1 cellular context compared by ENCODE assay signal in the genomic region with DNA sequence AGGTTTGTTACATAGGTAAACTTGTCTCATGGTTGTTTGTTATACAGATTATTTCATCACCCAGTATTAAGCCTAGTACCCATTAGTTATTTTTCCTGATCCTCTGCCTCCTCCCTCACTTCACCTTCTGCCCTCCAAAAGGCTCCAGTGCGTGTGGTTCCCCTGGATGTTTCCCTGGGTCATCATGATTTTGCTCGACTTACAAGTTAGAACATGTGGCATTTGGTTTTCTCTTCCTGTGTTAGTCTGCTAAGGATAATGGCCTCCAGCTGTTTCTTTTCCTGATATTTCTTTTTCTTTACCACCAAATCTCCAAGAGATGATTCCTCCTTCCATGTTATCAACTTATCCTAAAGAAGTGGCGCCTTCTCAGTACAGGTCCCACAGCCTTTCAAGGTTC.
TF ChIP-seq lines count a peak whose summit lies in the region.

No MANE protein-coding gene starts in this region.

TF ChIP-seq in SK-N-SH treated with all-trans-retinoic acid at 6 μM for 48 hours, 23 proteins besides CTCF, POLR2A, EP300 and RAD21 (continued from another document):
- TF ChIP-seq, protein P1, sequence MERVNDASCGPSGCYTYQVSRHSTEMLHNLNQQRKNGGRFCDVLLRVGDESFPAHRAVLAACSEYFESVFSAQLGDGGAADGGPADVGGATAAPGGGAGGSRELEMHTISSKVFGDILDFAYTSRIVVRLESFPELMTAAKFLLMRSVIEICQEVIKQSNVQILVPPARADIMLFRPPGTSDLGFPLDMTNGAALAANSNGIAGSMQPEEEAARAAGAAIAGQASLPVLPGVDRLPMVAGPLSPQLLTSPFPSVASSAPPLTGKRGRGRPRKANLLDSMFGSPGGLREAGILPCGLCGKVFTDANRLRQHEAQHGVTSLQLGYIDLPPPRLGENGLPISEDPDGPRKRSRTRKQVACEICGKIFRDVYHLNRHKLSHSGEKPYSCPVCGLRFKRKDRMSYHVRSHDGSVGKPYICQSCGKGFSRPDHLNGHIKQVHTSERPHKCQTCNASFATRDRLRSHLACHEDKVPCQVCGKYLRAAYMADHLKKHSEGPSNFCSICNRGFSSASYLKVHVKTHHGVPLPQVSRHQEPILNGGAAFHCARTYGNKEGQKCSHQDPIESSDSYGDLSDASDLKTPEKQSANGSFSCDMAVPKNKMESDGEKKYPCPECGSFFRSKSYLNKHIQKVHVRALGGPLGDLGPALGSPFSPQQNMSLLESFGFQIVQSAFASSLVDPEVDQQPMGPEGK (CRISPR knock-in tag; IDR thresholded peaks at IDR 0.05; ENCODE audit: borderline replicate concordance), result no peak
- TF ChIP-seq OSR1 (CRISPR knock-in tag; IDR thresholded peaks at IDR 0.05) (no peak), RARB (CRISPR knock-in tag; IDR thresholded peaks at IDR 0.05) (no peak), ZC3H10 (CRISPR knock-in tag; IDR thresholded peaks at IDR 0.05) (no peak), SNAI2 (CRISPR knock-in tag; IDR thresholded peaks at IDR 0.05) (no peak), PPARA (CRISPR knock-in tag; IDR thresholded peaks at IDR 0.05; ENCODE audit: borderline replicate concordance) (no peak)
- TF ChIP-seq, protein P2, sequence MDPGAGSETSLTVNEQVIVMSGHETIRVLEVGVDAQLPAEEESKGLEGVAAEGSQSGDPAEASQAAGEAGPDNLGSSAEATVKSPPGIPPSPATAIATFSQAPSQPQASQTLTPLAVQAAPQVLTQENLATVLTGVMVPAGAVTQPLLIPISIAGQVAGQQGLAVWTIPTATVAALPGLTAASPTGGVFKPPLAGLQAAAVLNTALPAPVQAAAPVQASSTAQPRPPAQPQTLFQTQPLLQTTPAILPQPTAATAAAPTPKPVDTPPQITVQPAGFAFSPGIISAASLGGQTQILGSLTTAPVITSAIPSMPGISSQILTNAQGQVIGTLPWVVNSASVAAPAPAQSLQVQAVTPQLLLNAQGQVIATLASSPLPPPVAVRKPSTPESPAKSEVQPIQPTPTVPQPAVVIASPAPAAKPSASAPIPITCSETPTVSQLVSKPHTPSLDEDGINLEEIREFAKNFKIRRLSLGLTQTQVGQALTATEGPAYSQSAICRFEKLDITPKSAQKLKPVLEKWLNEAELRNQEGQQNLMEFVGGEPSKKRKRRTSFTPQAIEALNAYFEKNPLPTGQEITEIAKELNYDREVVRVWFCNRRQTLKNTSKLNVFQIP (CRISPR knock-in tag; IDR thresholded peaks at IDR 0.05; ENCODE audit: borderline replicate concordance, low read depth), result no peak
- TF ChIP-seq, protein P3, sequence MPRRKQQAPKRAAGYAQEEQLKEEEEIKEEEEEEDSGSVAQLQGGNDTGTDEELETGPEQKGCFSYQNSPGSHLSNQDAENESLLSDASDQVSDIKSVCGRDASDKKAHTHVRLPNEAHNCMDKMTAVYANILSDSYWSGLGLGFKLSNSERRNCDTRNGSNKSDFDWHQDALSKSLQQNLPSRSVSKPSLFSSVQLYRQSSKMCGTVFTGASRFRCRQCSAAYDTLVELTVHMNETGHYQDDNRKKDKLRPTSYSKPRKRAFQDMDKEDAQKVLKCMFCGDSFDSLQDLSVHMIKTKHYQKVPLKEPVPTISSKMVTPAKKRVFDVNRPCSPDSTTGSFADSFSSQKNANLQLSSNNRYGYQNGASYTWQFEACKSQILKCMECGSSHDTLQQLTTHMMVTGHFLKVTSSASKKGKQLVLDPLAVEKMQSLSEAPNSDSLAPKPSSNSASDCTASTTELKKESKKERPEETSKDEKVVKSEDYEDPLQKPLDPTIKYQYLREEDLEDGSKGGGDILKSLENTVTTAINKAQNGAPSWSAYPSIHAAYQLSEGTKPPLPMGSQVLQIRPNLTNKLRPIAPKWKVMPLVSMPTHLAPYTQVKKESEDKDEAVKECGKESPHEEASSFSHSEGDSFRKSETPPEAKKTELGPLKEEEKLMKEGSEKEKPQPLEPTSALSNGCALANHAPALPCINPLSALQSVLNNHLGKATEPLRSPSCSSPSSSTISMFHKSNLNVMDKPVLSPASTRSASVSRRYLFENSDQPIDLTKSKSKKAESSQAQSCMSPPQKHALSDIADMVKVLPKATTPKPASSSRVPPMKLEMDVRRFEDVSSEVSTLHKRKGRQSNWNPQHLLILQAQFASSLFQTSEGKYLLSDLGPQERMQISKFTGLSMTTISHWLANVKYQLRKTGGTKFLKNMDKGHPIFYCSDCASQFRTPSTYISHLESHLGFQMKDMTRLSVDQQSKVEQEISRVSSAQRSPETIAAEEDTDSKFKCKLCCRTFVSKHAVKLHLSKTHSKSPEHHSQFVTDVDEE (CRISPR knock-in tag; IDR thresholded peaks at IDR 0.05), result no peak
